ENCODE assay signal across 15 cellular contexts in the genomic region with DNA sequence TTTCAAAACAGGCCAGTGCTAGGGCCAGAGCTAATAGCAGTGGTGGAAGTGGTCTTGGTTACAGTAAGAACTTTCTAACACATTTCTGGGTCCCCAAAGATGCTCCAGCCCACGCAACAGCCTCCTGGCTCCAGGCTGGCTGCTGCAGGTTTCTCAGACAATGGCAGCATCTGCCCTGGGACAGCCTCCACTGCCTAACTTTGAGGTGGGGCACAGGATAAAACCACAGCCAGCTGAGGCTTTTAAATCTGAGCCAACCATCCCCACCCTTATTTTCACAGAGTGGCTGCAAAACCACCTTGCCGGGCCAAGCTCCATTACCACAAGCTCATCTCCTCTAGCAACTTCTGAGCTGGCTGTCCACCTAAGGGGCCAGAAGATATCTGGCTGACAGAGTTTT.
DNase-seq lines count a peak whose midpoint lies in the region; ATAC-seq and TF ChIP-seq lines count a peak whose summit lies in the region.
"Had no signal": no experiment of that assay in that cellular context is flagged by ENCODE, and none has a peak within 500 bp of the region (broad histone marks: within the 10 kb centered on the region; RNA-seq: fewer than 3 reads in every experiment).

No MANE protein-coding gene starts in this region.

- H3K27ac Mint-ChIP-seq in activated CD8-positive, alpha-beta memory T cell treated with anti-CD3 and anti-CD28 coated beads, Interleukin-2, amount 10 ng/mL, durations not matched to agents 7 days and 5 days = peak overlapping the region; percentile 55
- peak overlapping the region; percentile 98 to 100 (median 99) for H3K27ac Mint-ChIP-seq in immature natural killer cell
- H3K27ac Mint-ChIP-seq in stimulated activated naive B cell treated with anti-CD40 and anti-IgM and Interleukin-4, amounts not matched to agents 10 μg/mL and 1 μg/mL and 100 μg/mL, for 72 hours = peak overlapping the region; percentile 78
- no peak overlapping the region for H3K27ac Mint-ChIP-seq in stimulated activated naive CD8-positive, alpha-beta T cell treated with anti-CD3 and anti-CD28 coated beads, Interleukin-15, amount 100 ng/mL, for 72 hours

- H3K27ac ChIP-seq in RWPE1 = peak overlapping the region; percentile 59
- H3K27ac ChIP-seq: cardiac muscle cell, tibial artery, VCaP had no signal

- no peaks in the 10 kb centered on the region for H3K27me3 Mint-ChIP-seq in activated CD8-positive, alpha-beta memory T cell treated with anti-CD3 and anti-CD28 coated beads, Interleukin-2, amount 10 ng/mL, durations not matched to agents 7 days and 5 days
- H3K27me3 Mint-ChIP-seq in immature natural killer cell (ENCODE audit: low read depth in 3 of 3) = peaks cover 24 to 50% (median 32%) of the 10 kb centered on the region in 3 donors
- no peaks in the 10 kb centered on the region for H3K27me3 Mint-ChIP-seq in stimulated activated naive B cell treated with anti-CD40 and anti-IgM and Interleukin-4, amounts not matched to agents 10 μg/mL and 1 μg/mL and 100 μg/mL, for 72 hours
- no peaks in the 10 kb centered on the region for H3K27me3 Mint-ChIP-seq in stimulated activated naive CD8-positive, alpha-beta T cell treated with anti-CD3 and anti-CD28 coated beads, Interleukin-15, amount 100 ng/mL, for 72 hours

- CTCF ChIA-PET in activated CD8-positive, alpha-beta memory T cell treated with anti-CD3 and anti-CD28 coated beads, Interleukin-2, amount 10 ng/mL, durations not matched to agents 7 days and 5 days (lab: Charles Lee) = interaction anchor here (1.1 to 3.0 kb wide), 6 partner anchors 11 to 125 kb away, joined by 3 to 21 read pairs (median 5); no protein-coding TSS in a partner anchor
- CTCF ChIA-PET in RWPE1 (lab: Yijun Ruan, JAX) = interaction anchor here (2.4 kb wide), 1 partner anchor 12 kb away, joined by 10 read pairs; no protein-coding TSS in a partner anchor

- no peaks in the 10 kb centered on the region for H3K9me3 Mint-ChIP-seq in activated CD8-positive, alpha-beta memory T cell treated with anti-CD3 and anti-CD28 coated beads, Interleukin-2, amount 10 ng/mL, durations not matched to agents 7 days and 5 days (ENCODE audit: low read depth)
- H3K9me3 Mint-ChIP-seq in immature natural killer cell = no peaks in the 10 kb centered on the region
- H3K9me3 Mint-ChIP-seq in stimulated activated naive B cell treated with anti-CD40 and anti-IgM and Interleukin-4, amounts not matched to agents 10 μg/mL and 1 μg/mL and 100 μg/mL, for 72 hours = no peaks in the 10 kb centered on the region
- no peaks in the 10 kb centered on the region for H3K9me3 Mint-ChIP-seq in stimulated activated naive CD8-positive, alpha-beta T cell treated with anti-CD3 and anti-CD28 coated beads, Interleukin-15, amount 100 ng/mL, for 72 hours

- peak; percentile 52 for DNase-seq in activated CD8-positive, alpha-beta memory T cell treated with anti-CD3 and anti-CD28 coated beads, Interleukin-2, amount 10 ng/mL, durations not matched to agents 7 days and 5 days
- DNase-seq in activated CD8-positive, alpha-beta memory T cell treated with anti-CD3 and anti-CD28 coated beads, Interleukin-2, amount 50 U/mL, for 48 hours = no peak
- DNase-seq in RWPE1 (ENCODE audit: low spot score) = no peak
- DNase-seq in immature natural killer cell = peak; percentile 66 to 74 (median 73)
- no peak for DNase-seq in stimulated activated naive B cell treated with anti-CD40 and anti-IgM and Interleukin-4, amounts not matched to agents 10 μg/mL and 1 μg/mL and 100 μg/mL, for 72 hours
- no peak for DNase-seq in retina
- no peak for DNase-seq in stimulated activated naive CD8-positive, alpha-beta T cell treated with anti-CD3 and anti-CD28 coated beads, Interleukin-15, amount 100 ng/mL, for 72 hours
- DNase-seq in CD1c-positive myeloid dendritic cell (ENCODE audit: extremely low spot score) = no peak
- DNase-seq: amniotic stem cell, GOT3, NCI-H345, small intestine, tibial artery had no signal

- TF ChIP-seq CTCF in RWPE1 (conservative IDR thresholded peaks at IDR 0.05; ENCODE audit: low read depth) = no peak

- ATAC-seq in activated CD8-positive, alpha-beta memory T cell treated with anti-CD3 and anti-CD28 coated beads, Interleukin-2, amount 10 ng/mL, durations not matched to agents 7 days and 5 days = no peak
- ATAC-seq in stimulated activated naive B cell treated with anti-CD40 and anti-IgM and Interleukin-4, amounts not matched to agents 10 μg/mL and 1 μg/mL and 100 μg/mL, for 72 hours (replicated peaks) = no peak
- ATAC-seq in stimulated activated naive CD8-positive, alpha-beta T cell treated with anti-CD3 and anti-CD28 coated beads, Interleukin-15, amount 100 ng/mL, for 72 hours = no peak

- POLR2A ChIA-PET in RWPE1 (lab: Yijun Ruan, JAX; ENCODE audit: low non-redundant PET) = no interaction called here

- no peak overlapping the region for H3K4me3 Mint-ChIP-seq in activated CD8-positive, alpha-beta memory T cell treated with anti-CD3 and anti-CD28 coated beads, Interleukin-2, amount 10 ng/mL, durations not matched to agents 7 days and 5 days
- H3K4me3 Mint-ChIP-seq in immature natural killer cell = peak overlapping the region; percentile 82 to 91 (median 86)
- no peak overlapping the region for H3K4me3 Mint-ChIP-seq in stimulated activated naive B cell treated with anti-CD40 and anti-IgM and Interleukin-4, amounts not matched to agents 10 μg/mL and 1 μg/mL and 100 μg/mL, for 72 hours
- H3K4me3 Mint-ChIP-seq in stimulated activated naive CD8-positive, alpha-beta T cell treated with anti-CD3 and anti-CD28 coated beads, Interleukin-15, amount 100 ng/mL, for 72 hours = no peak overlapping the region

- H3K4me1 Mint-ChIP-seq in activated CD8-positive, alpha-beta memory T cell treated with anti-CD3 and anti-CD28 coated beads, Interleukin-2, amount 10 ng/mL, durations not matched to agents 7 days and 5 days = peaks cover 59% of the 10 kb centered on the region
- peaks cover 84 to 93% of the 10 kb centered on the region in 2 donors for H3K4me1 Mint-ChIP-seq in immature natural killer cell
- H3K4me1 Mint-ChIP-seq in stimulated activated naive B cell treated with anti-CD40 and anti-IgM and Interleukin-4, amounts not matched to agents 10 μg/mL and 1 μg/mL and 100 μg/mL, for 72 hours = peaks cover 59 to 89% of the 10 kb centered on the region in 2 donors
- H3K4me1 Mint-ChIP-seq in stimulated activated naive CD8-positive, alpha-beta T cell treated with anti-CD3 and anti-CD28 coated beads, Interleukin-15, amount 100 ng/mL, for 72 hours = peaks cover 50% of the 10 kb centered on the region

- H3K36me3 Mint-ChIP-seq in activated CD8-positive, alpha-beta memory T cell treated with anti-CD3 and anti-CD28 coated beads, Interleukin-2, amount 10 ng/mL, durations not matched to agents 7 days and 5 days = peaks cover 9% of the 10 kb centered on the region
- H3K36me3 Mint-ChIP-seq in immature natural killer cell = peaks cover 4 to 13% (median 5%) of the 10 kb centered on the region in 3 donors
- H3K36me3 Mint-ChIP-seq in stimulated activated naive B cell treated with anti-CD40 and anti-IgM and Interleukin-4, amounts not matched to agents 10 μg/mL and 1 μg/mL and 100 μg/mL, for 72 hours = peaks cover 11 to 18% of the 10 kb centered on the region in 2 donors

Comparison
In these comparisons a context has a peak if more than half of its experiments do, and no peak if none do; other contexts are left out.
1. DNase-seq: peak in activated CD8-positive, alpha-beta memory T cell treated with anti-CD3 and anti-CD28 coated beads, Interleukin-2, amount 10 ng/mL, durations not matched to agents 7 days and 5 days (single experiment) and immature natural killer cell (3 of 3); none in activated CD8-positive, alpha-beta memory T cell treated with anti-CD3 and anti-CD28 coated beads, Interleukin-2, amount 50 U/mL, for 48 hours (single experiment), RWPE1 (single experiment), stimulated activated naive B cell treated with anti-CD40 and anti-IgM and Interleukin-4, amounts not matched to agents 10 μg/mL and 1 μg/mL and 100 μg/mL, for 72 hours (single experiment), retina (single experiment), stimulated activated naive CD8-positive, alpha-beta T cell treated with anti-CD3 and anti-CD28 coated beads, Interleukin-15, amount 100 ng/mL, for 72 hours (0 of 2) and CD1c-positive myeloid dendritic cell (single experiment).
2. H3K27ac Mint-ChIP-seq: peak in activated CD8-positive, alpha-beta memory T cell treated with anti-CD3 and anti-CD28 coated beads, Interleukin-2, amount 10 ng/mL, durations not matched to agents 7 days and 5 days (single experiment), immature natural killer cell (6 of 6) and stimulated activated naive B cell treated with anti-CD40 and anti-IgM and Interleukin-4, amounts not matched to agents 10 μg/mL and 1 μg/mL and 100 μg/mL, for 72 hours (single experiment); none in stimulated activated naive CD8-positive, alpha-beta T cell treated with anti-CD3 and anti-CD28 coated beads, Interleukin-15, amount 100 ng/mL, for 72 hours (0 of 2).
3. H3K4me3 Mint-ChIP-seq: peak in immature natural killer cell (5 of 5); none in activated CD8-positive, alpha-beta memory T cell treated with anti-CD3 and anti-CD28 coated beads, Interleukin-2, amount 10 ng/mL, durations not matched to agents 7 days and 5 days (single experiment), stimulated activated naive B cell treated with anti-CD40 and anti-IgM and Interleukin-4, amounts not matched to agents 10 μg/mL and 1 μg/mL and 100 μg/mL, for 72 hours (0 of 2) and stimulated activated naive CD8-positive, alpha-beta T cell treated with anti-CD3 and anti-CD28 coated beads, Interleukin-15, amount 100 ng/mL, for 72 hours (0 of 2).